7 cellular contexts compared by ENCODE assay signal in the genomic region with DNA sequence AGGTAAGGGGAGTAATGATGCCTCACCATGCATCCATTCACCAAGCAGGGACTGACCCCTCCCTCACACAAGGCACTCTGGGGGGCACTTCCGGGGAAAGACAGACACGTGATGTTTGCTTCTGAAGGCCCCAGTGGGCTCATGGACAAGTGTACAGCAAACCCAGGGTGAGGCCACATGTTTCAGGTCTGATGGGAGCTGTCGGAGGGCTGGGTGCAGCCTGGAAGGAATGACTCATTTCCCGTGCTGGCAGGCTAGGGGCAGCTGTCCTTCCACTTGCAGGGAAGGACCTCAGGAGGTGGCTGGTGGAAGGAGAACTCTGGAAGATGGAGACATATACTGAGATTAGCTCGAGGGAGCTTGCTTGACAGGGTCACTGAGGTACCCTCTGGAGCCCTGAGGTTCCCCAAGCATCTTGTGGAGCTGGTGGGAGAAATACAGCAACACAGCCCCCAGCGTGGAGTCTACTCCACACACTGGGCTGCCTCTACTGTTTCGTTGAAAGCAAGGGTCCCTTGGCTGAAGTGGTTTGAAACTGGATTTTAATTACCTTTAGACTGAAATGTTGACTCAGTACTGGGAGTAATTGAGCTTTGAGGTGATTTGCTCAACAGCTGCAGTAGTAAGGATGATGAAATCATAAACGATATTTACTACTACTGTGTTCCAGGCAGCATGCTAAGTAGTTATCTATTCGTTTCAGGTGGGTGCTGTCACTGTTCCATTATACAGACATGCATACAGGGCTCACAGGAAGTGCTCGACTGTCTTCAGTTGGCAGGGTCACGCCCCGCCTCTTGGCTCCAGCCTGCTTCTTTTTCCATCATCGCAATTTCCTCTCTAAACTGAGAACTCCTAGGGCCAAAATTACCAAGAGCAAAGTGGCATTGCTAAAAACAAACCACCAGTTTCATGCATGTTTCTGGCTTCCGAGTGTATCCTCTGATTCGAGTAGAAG.
DNase-seq lines count a peak whose midpoint lies in the region; ATAC-seq and TF ChIP-seq lines count a peak whose summit lies in the region.

No MANE protein-coding gene starts in this region.

- POLR2A ChIA-PET in naive thymus-derived CD8-positive, alpha-beta T cell (lab: Charles Lee) = no interaction called here

- peaks cover 18 to 57% (median 30%) of the 10 kb centered on the region in 4 donors for H3K4me1 Mint-ChIP-seq in naive thymus-derived CD8-positive, alpha-beta T cell

- H3K27ac ChIP-seq in colonic mucosa = no peak overlapping the region
- H3K27ac ChIP-seq in upper lobe of left lung = peak overlapping the region in 3 of 4 donors; percentile 55 to 83 (median 73)

- H3K4me3 Mint-ChIP-seq in naive thymus-derived CD8-positive, alpha-beta T cell = peak overlapping the region; percentile 32 to 83 (median 54)

- peak; percentile 42 for ATAC-seq in HG03354 (IDR thresholded peaks at IDR 0.05; ENCODE audit: poor library complexity, severe bottlenecking, unreplicated experiment)
- ATAC-seq in naive thymus-derived CD8-positive, alpha-beta T cell = peak; percentile 44 to 63
- ATAC-seq in upper lobe of left lung (ENCODE audit: low FRiP score in 2 of 2) = peak; percentile 28 to 72

- no peaks in the 10 kb centered on the region for H3K27me3 Mint-ChIP-seq in naive thymus-derived CD8-positive, alpha-beta T cell

- TF ChIP-seq CTCF in colonic mucosa (IDR thresholded peaks at IDR 0.05) (no peak), upper lobe of left lung (IDR thresholded peaks at IDR 0.05) (no peak)

- TF ChIP-seq EP300 in upper lobe of left lung (IDR thresholded peaks at IDR 0.05) = peak in 1 of 4 donors; percentile 54

- H3K27ac Mint-ChIP-seq in naive thymus-derived CD8-positive, alpha-beta T cell = peak overlapping the region in 7 of 10 donors; percentile 14 to 77 (median 70)

- DNase-seq in SK-MEL-5 (ENCODE audit: low read depth, low spot score) = peak; percentile 5
- DNase-seq in colonic mucosa = peak; percentile 38
- peak in 1 of 10 donors; percentile 51 for DNase-seq in naive thymus-derived CD8-positive, alpha-beta T cell
- peak in 1 of 2 donors; percentile 48 for DNase-seq in upper lobe of left lung
- no peak for DNase-seq in central memory CD4-positive, alpha-beta T cell
- no peak for DNase-seq in NCI-H524 (lab: John Stamatoyannopoulos, UW)

- H3K9me3 ChIP-seq in colonic mucosa = no peaks in the 10 kb centered on the region
- no peaks in the 10 kb centered on the region for H3K9me3 ChIP-seq in upper lobe of left lung

- intact Hi-C loops in colonic mucosa (cut with DNase I) = no loop called here

- 35 to 41% methylated on average over 15 of the region's 15 CpGs for WGBS in upper lobe of left lung, 2 donors

- no peak overlapping the region for H3K9ac ChIP-seq in colonic mucosa (ENCODE audit: low read depth in 2 of 2, low read length in 2 of 2)

- no peaks in the 10 kb centered on the region for H3K36me3 ChIP-seq in colonic mucosa
- no peaks in the 10 kb centered on the region for H3K36me3 ChIP-seq in upper lobe of left lung

- H3K4me3 ChIP-seq in colonic mucosa = no peak overlapping the region
- no peak overlapping the region for H3K4me3 ChIP-seq in upper lobe of left lung

- no peak for TF ChIP-seq POLR2A in upper lobe of left lung (IDR thresholded peaks at IDR 0.05)

- in situ Hi-C loops in SK-MEL-5 (cut with HindIII; ENCODE audit: low pct_unique_long_range_greater_than_20kb, low sequenced_read_pairs) = no loop called here

- no peaks in the 10 kb centered on the region for H3K9me3 Mint-ChIP-seq in naive thymus-derived CD8-positive, alpha-beta T cell

- no peaks in the 10 kb centered on the region for H3K27me3 ChIP-seq in colonic mucosa
- no peaks in the 10 kb centered on the region for H3K27me3 ChIP-seq in upper lobe of left lung

- H3K36me3 Mint-ChIP-seq in naive thymus-derived CD8-positive, alpha-beta T cell = peaks cover 0 to 2% (median 0%) of the 10 kb centered on the region in 3 donors

- no peaks in the 10 kb centered on the region for H3K4me1 ChIP-seq in colonic mucosa
- peaks cover 26 to 45% (median 35%) of the 10 kb centered on the region in 4 donors for H3K4me1 ChIP-seq in upper lobe of left lung

Comparison
In these comparisons a context has a peak if more than half of its experiments do, and no peak if none do; other contexts are left out.
1. DNase-seq: peak in SK-MEL-5 (single experiment) and colonic mucosa (single experiment); none in central memory CD4-positive, alpha-beta T cell (single experiment) and NCI-H524 (0 of 2).
2. Peak in every context shown above with its lines, with median percentiles within 50 percentile points of each other: ATAC-seq.